In genomic region chr12:103816663-103817062, GRCh38 we compare ENCODE assay signal across 8 cellular contexts.
"Had no signal": no experiment of that assay in that cellular context is flagged by ENCODE, and none has a peak within 500 bp of the region (broad histone marks: within the 10 kb centered on the region; RNA-seq: fewer than 3 reads in every experiment).

No MANE protein-coding gene starts in this region.

- FAIRE-seq: H1, H54, HTR-8/SVneo had no signal

- H2AFZ ChIP-seq: GM23338 had no signal

- ATAC-seq: GM23338 had no signal

- H3K4me2 ChIP-seq: GM23338 had no signal

- H3K4me3 ChIP-seq: GM23338 had no signal

- DNase-seq: H9, HCEC 1CT, HFFc6, KG1 had no signal
